In genomic region chr6:56953597-56954388, GRCh38 we compare ENCODE assay signal across 7 cellular contexts. TPM values are rescaled to one million over a fixed set of nuclear protein-coding genes. Genes with fewer than 3 reads are reported as not detected.
A peak's percentile ranks its signal among the peaks of the same experiment; 100 is the strongest.
DNase-seq lines count a peak whose midpoint lies in the region; ATAC-seq, FAIRE-seq and TF ChIP-seq lines count a peak whose summit lies in the region.

No MANE protein-coding gene starts in this region.

- no peaks in the 10 kb centered on the region for H3K9me3 ChIP-seq in HUES64 (ENCODE audit: insufficient read depth, low read depth, low read length)
- H3K9me3 ChIP-seq in adipocyte (ENCODE audit: control insufficient read depth, low read length), result no peaks in the 10 kb centered on the region

- peak overlapping the region; percentile 78 for H3K27ac Mint-ChIP-seq in stimulated activated naive CD8-positive, alpha-beta T cell treated with anti-CD3 and anti-CD28 coated beads, Interleukin-15, Interleukin-2, amounts not matched to agents 100 ng/mL and 50 ng/mL, for 24 hours

- H3K36me3 Mint-ChIP-seq in stimulated activated naive CD8-positive, alpha-beta T cell treated with anti-CD3 and anti-CD28 coated beads, Interleukin-15, Interleukin-2, amounts not matched to agents 100 ng/mL and 50 ng/mL, for 24 hours (ENCODE audit: low read depth), result no peaks in the 10 kb centered on the region

- H3K27me3 Mint-ChIP-seq in stimulated activated naive CD8-positive, alpha-beta T cell treated with anti-CD3 and anti-CD28 coated beads, Interleukin-15, Interleukin-2, amounts not matched to agents 100 ng/mL and 50 ng/mL, for 24 hours, result peaks cover 76% of the 10 kb centered on the region

- peak overlapping the region; percentile 6; the same call in 1 of the 2 replicates for H3K27ac ChIP-seq in HUES64 (ENCODE audit: low read depth, low read length)

- peak overlapping the region; percentile 96 for H3K4me3 ChIP-seq in HUES64 (ENCODE audit: low read length)
- H3K4me3 ChIP-seq in adipocyte (ENCODE audit: low read length), result peak overlapping the region; percentile 99

- H3K4me1 ChIP-seq in HUES64 (ENCODE audit: insufficient read depth, low read length) (peaks cover 6% of the 10 kb centered on the region), adipocyte (ENCODE audit: control insufficient read depth, insufficient read depth, low read length) (peaks cover 59% of the 10 kb centered on the region)

- WGBS in HUES64, result 3% methylated on average over 38 of the region's 38 CpGs

- H3K9me3 Mint-ChIP-seq in stimulated activated naive CD8-positive, alpha-beta T cell treated with anti-CD3 and anti-CD28 coated beads, Interleukin-15, Interleukin-2, amounts not matched to agents 100 ng/mL and 50 ng/mL, for 24 hours, result no peaks in the 10 kb centered on the region

- H3K36me3 ChIP-seq in HUES64 (ENCODE audit: insufficient read depth, low read length) (peaks cover 5% of the 10 kb centered on the region; the same call in 1 of the 2 replicates), adipocyte (ENCODE audit: control insufficient read depth, insufficient read depth, low read length, severe bottlenecking) (no peaks in the 10 kb centered on the region)

- DNase-seq in GM12891 (ENCODE audit: insufficient read length, low spot score) (peak; percentile 2), adipocyte (ENCODE audit: low read depth) (peak; percentile 61), islet precursor cell (peak; percentile 69)

- TF ChIP-seq POLR2A in GM12891 (IDR thresholded peaks at IDR 0.05; ENCODE audit: low read depth, low read length), result peak; percentile 74; the same call in 1 of the 2 replicates

- H3K9ac ChIP-seq in HUES64 (ENCODE audit: low read depth, low read length), result peak overlapping the region; percentile 90
- H3K9ac ChIP-seq in adipocyte (ENCODE audit: low read length), result peak overlapping the region; percentile 94

- no peak for ATAC-seq in esophagus mucosa
- ATAC-seq in GM21529 (IDR thresholded peaks at IDR 0.05; ENCODE audit: unreplicated experiment), result no peak

- FAIRE-seq in GM12891 (lab: Jason Lieb, UNC), result peak; percentile 31

- peaks cover 21% of the 10 kb centered on the region for H3K4me1 Mint-ChIP-seq in stimulated activated naive CD8-positive, alpha-beta T cell treated with anti-CD3 and anti-CD28 coated beads, Interleukin-15, Interleukin-2, amounts not matched to agents 100 ng/mL and 50 ng/mL, for 24 hours (ENCODE audit: low read depth)

- peak overlapping the region; percentile 89 for H3K4me3 Mint-ChIP-seq in stimulated activated naive CD8-positive, alpha-beta T cell treated with anti-CD3 and anti-CD28 coated beads, Interleukin-15, Interleukin-2, amounts not matched to agents 100 ng/mL and 50 ng/mL, for 24 hours

- H3K27me3 ChIP-seq in HUES64 (ENCODE audit: insufficient read depth, low read length), result peaks cover 31% of the 10 kb centered on the region
- H3K27me3 ChIP-seq in adipocyte (replicated peaks; ENCODE audit: control insufficient read depth, insufficient read depth, low read length), result no peaks in the 10 kb centered on the region

TF ChIP-seq in GM12891, 5 proteins besides CTCF, POLR2A, EP300 and RAD21:
- TF ChIP-seq POU2F2 (IDR thresholded peaks at IDR 0.05; ENCODE audit: low read depth, low read length) (no peak; the same call in 1 of the 2 replicates), POLR2AphosphoS5 (IDR thresholded peaks at IDR 0.05; ENCODE audit: low read depth, low read length) (peak; percentile 53; the same call in 1 of the 2 replicates), TAF1 (IDR thresholded peaks at IDR 0.05; ENCODE audit: low read depth, low read length) (peak; percentile 5; the same call in 1 of the 2 replicates)

RNA-seq across cellular contexts. Expression of gene BEND6, which starts 1.1 kb away (rescaled TPM):
- polyA plus RNA-seq in GM12891 (2012; ENCODE audit: low read depth, missing spikeins), result 0.30 TPM
- polyA plus RNA-seq in HUES64 (2013, experiment 1 of 2), result 1.7 TPM
- 1.8 TPM for polyA plus RNA-seq in HUES64 (2013, experiment 2 of 2)
- total RNA-seq in esophagus mucosa, result 0.16 TPM

Comparison
In these comparisons a context has a peak if more than half of its experiments do, and no peak if none do; other contexts are left out.
1. DNase-seq: peak in every context shown above with its lines; median percentile 69 in islet precursor cell; 61 in adipocyte; 2 in GM12891.